Comparison of ENCODE assay signal across 17 cellular contexts in genomic region chr4:95319169-95319568, GRCh38.
"Had no signal": no experiment of that assay in that cellular context is flagged by ENCODE, and none has a peak within 500 bp of the region (broad histone marks: within the 10 kb centered on the region; RNA-seq: fewer than 3 reads in every experiment).

No MANE protein-coding gene starts in this region.

- H3K27ac Mint-ChIP-seq: activated CD8-positive, alpha-beta T cell treated with anti-CD3 and anti-CD28 coated beads, Interleukin-2, amount 10 ng/mL, durations not matched to agents 7 days and 5 days; activated naive CD8-positive, alpha-beta T cell treated with anti-CD3 and anti-CD28 coated beads for 36 hours; T-cell; T-helper 2 cell treated with Interferon-gamma antibody and Interleukin-4, amounts not matched to agents 5 μg/mL and 100 μg/mL, for 36 hours had no signal

- ATAC-seq: activated CD8-positive, alpha-beta T cell treated with anti-CD3 and anti-CD28 coated beads, Interleukin-2, amount 10 ng/mL, durations not matched to agents 7 days and 5 days; left lung; T-cell had no signal

- H3K9me3 Mint-ChIP-seq: activated naive CD8-positive, alpha-beta T cell treated with anti-CD3 and anti-CD28 coated beads for 36 hours; T-cell; T-helper 2 cell treated with Interferon-gamma antibody and Interleukin-4, amounts not matched to agents 5 μg/mL and 100 μg/mL, for 36 hours had no signal

- H3K4me3 Mint-ChIP-seq: activated CD8-positive, alpha-beta T cell treated with anti-CD3 and anti-CD28 coated beads, Interleukin-2, amount 10 ng/mL, durations not matched to agents 7 days and 5 days; activated naive CD8-positive, alpha-beta T cell treated with anti-CD3 and anti-CD28 coated beads for 36 hours; nephron; T-cell; T-helper 2 cell treated with Interferon-gamma antibody and Interleukin-4, amounts not matched to agents 5 μg/mL and 100 μg/mL, for 36 hours had no signal

- H3K27me3 Mint-ChIP-seq: activated naive CD8-positive, alpha-beta T cell treated with anti-CD3 and anti-CD28 coated beads for 36 hours had no signal

- H3K27me3 ChIP-seq: left lung, sigmoid colon had no signal

- DNase-seq: activated CD4-positive, alpha-beta T cell treated with anti-CD3 and anti-CD28 coated beads for 1 hour; activated CD4-positive, alpha-beta T cell treated with anti-CD3 and anti-CD28 coated beads, Interleukin-2, amount 50 U/mL, for 1 hour; activated CD8-positive, alpha-beta T cell treated with anti-CD3 and anti-CD28 coated beads, Interleukin-2, amount 10 ng/mL, durations not matched to agents 7 days and 5 days; activated naive CD4-positive, alpha-beta T cell treated with Interleukin-2 at 50 U/mL for 16 hours; activated naive CD8-positive, alpha-beta T cell treated with anti-CD3 and anti-CD28 coated beads for 36 hours; activated T-cell treated with anti-CD3 and anti-CD28 coated beads, Interleukin-2, amount 50 U/mL, for 1 hour; effector CD4-positive, alpha-beta T cell; left lung; midbrain; sigmoid colon; stimulated activated CD4-positive, alpha-beta T cell treated with anti-CD3 and anti-CD28 coated beads, Interleukin-2, amount 100 ng/mL, for 48 hours; stimulated activated CD8-positive, alpha-beta memory T cell treated with anti-CD3 and anti-CD28 coated beads, Interleukin-4, amount 100 ng/mL, for 48 hours; stimulated activated naive CD4-positive, alpha-beta T cell; T-cell had no signal

- H3K4me1 Mint-ChIP-seq: activated naive CD8-positive, alpha-beta T cell treated with anti-CD3 and anti-CD28 coated beads for 36 hours; T-cell had no signal

- H3K4me1 ChIP-seq: left lung, parathyroid adenoma had no signal

- H3K9me3 ChIP-seq: left lung, sigmoid colon had no signal

- H3K36me3 Mint-ChIP-seq: activated naive CD8-positive, alpha-beta T cell treated with anti-CD3 and anti-CD28 coated beads for 36 hours; T-cell had no signal

- H3K4me3 ChIP-seq: left lung, sigmoid colon had no signal

- H3K27ac ChIP-seq: left lung, parathyroid adenoma, sigmoid colon had no signal
